Comparison of ENCODE assay signal across 9 cellular contexts in genomic region chr2:226673314-226673723, GRCh38.
DNase-seq lines count a peak whose midpoint lies in the region; ATAC-seq and TF ChIP-seq lines count a peak whose summit lies in the region.
"Had no signal": no experiment of that assay in that cellular context is flagged by ENCODE, and none has a peak within 500 bp of the region (broad histone marks: within the 10 kb centered on the region; RNA-seq: fewer than 3 reads in every experiment).

No MANE protein-coding gene starts in this region.

- in situ Hi-C loops in Caki2 (cut with HindIII; ENCODE audit: low pct_unique_long_range_greater_than_20kb, low sequenced_read_pairs), result no loop called here

- no peaks in the 10 kb centered on the region for H3K9me3 ChIP-seq in colonic mucosa
- H3K9me3 ChIP-seq in neuronal stem cell (replicated peaks in 1 of 2; ENCODE audit: control insufficient read depth in 2 of 2, insufficient read depth in 1 of 2, low read depth in 1 of 2, low read length in 2 of 2), result no peaks in the 10 kb centered on the region

- peak; percentile 74 for DNase-seq in Caki2 (ENCODE audit: low read depth)
- DNase-seq in MV-4-11 (lab: John Stamatoyannopoulos, UW), result peak; percentile 38
- DNase-seq in colonic mucosa, result peak; percentile 75
- DNase-seq in neuronal stem cell (ENCODE audit: low spot score), result no peak
- DNase-seq in NCI-H1417 (lab: John Stamatoyannopoulos, UW), result no peak
- DNase-seq in NCI-H2227 (lab: John Stamatoyannopoulos, UW; ENCODE audit: unreplicated experiment), result no peak
- DNase-seq in stimulated activated CD4-positive, alpha-beta T cell treated with anti-CD3 and anti-CD28 coated beads, Interleukin-4, amount 100 ng/mL, for 4 hours, result no peak

- H2BK12ac ChIP-seq in neuronal stem cell (ENCODE audit: low read length), result no peak overlapping the region

- no peak overlapping the region for H2AK5ac ChIP-seq in neuronal stem cell (ENCODE audit: low read depth, low read length)

- H3K79me1 ChIP-seq in neuronal stem cell (ENCODE audit: low read depth, low read length), result no peaks in the 10 kb centered on the region

- no peak for ATAC-seq in HG03196 (IDR thresholded peaks at IDR 0.05; ENCODE audit: unreplicated experiment)

- H3K36me3 ChIP-seq in colonic mucosa (no peaks in the 10 kb centered on the region), neuronal stem cell (replicated peaks in 1 of 2; ENCODE audit: control insufficient read depth in 2 of 2, insufficient read depth in 2 of 2, low read length in 2 of 2) (no peaks in the 10 kb centered on the region)
- H3K36me3 ChIP-seq: neural progenitor cell had no signal

- no peak overlapping the region for H3K27ac ChIP-seq in colonic mucosa
- H3K27ac ChIP-seq in neuronal stem cell (replicated peaks; ENCODE audit: low read length), result no peak overlapping the region
- H3K27ac ChIP-seq: neural progenitor cell had no signal

- intact Hi-C loops in colonic mucosa (cut with DNase I), result no loop called here

- no peak overlapping the region for H4K8ac ChIP-seq in neuronal stem cell (ENCODE audit: low read depth, low read length)

- no peaks in the 10 kb centered on the region for H3K27me3 ChIP-seq in colonic mucosa
- no peaks in the 10 kb centered on the region for H3K27me3 ChIP-seq in neuronal stem cell (ENCODE audit: control insufficient read depth in 3 of 3, insufficient read depth in 3 of 3, low read depth in 1 of 3, low read length in 3 of 3)
- H3K27me3 ChIP-seq: neural progenitor cell had no signal

- H2AFZ ChIP-seq in neuronal stem cell (ENCODE audit: low read length), result peak overlapping the region; percentile 23
- H2AFZ ChIP-seq: neural progenitor cell had no signal

- H3K4me2 ChIP-seq in neuronal stem cell (ENCODE audit: insufficient read depth, low read length, poor library complexity, severe bottlenecking), result no peak overlapping the region
- H3K4me2 ChIP-seq: neural progenitor cell had no signal

- H3K4me3 ChIP-seq in colonic mucosa (no peak overlapping the region), neuronal stem cell (ENCODE audit: low read length in 2 of 2) (no peak overlapping the region)
- H3K4me3 ChIP-seq: neural progenitor cell had no signal

- no peak overlapping the region for H2BK120ac ChIP-seq in neuronal stem cell (ENCODE audit: low read depth, low read length)

- TF ChIP-seq CTCF in colonic mucosa (IDR thresholded peaks at IDR 0.05), result no peak

- H3K14ac ChIP-seq in neuronal stem cell (ENCODE audit: low read length), result no peak overlapping the region

- H3K23ac ChIP-seq in neuronal stem cell (ENCODE audit: low read depth, low read length, poor library complexity), result no peak overlapping the region

- H3K18ac ChIP-seq in neuronal stem cell (ENCODE audit: low read length), result no peak overlapping the region

- H2BK5ac ChIP-seq in neuronal stem cell (ENCODE audit: low read length), result no peak overlapping the region

- H4K91ac ChIP-seq in neuronal stem cell (ENCODE audit: low read depth, low read length, poor library complexity), result no peak overlapping the region

- no CpG with 5 or more reads among the region's 4 CpGs for WGBS in neuronal stem cell (ENCODE audit: extremely low coverage in 2 of 2, insufficient read length in 2 of 2, insufficient replicate concordance in 1 of 2), 2 donors

- no peak overlapping the region for H2BK15ac ChIP-seq in neuronal stem cell (ENCODE audit: low read length)

- H3K4ac ChIP-seq in neuronal stem cell (ENCODE audit: low read length), result no peak overlapping the region

- H3K4me1 ChIP-seq in colonic mucosa, result no peaks in the 10 kb centered on the region
- peaks cover 6 to 11% of the 10 kb centered on the region in 2 donors for H3K4me1 ChIP-seq in neuronal stem cell (ENCODE audit: control insufficient read depth in 2 of 2, insufficient read depth in 1 of 2, low read depth in 1 of 2, low read length in 2 of 2)

- H3K9ac ChIP-seq in colonic mucosa (ENCODE audit: low read depth in 2 of 2, low read length in 2 of 2) (no peak overlapping the region), neuronal stem cell (ENCODE audit: low read depth, low read length, poor library complexity) (no peak overlapping the region)
- H3K9ac ChIP-seq: neural progenitor cell had no signal

Comparison
In these comparisons a context has a peak if more than half of its experiments do, and no peak if none do; other contexts are left out.
1. DNase-seq: peak in Caki2 (single experiment), MV-4-11 (single experiment) and colonic mucosa (single experiment); none in neuronal stem cell (single experiment), NCI-H1417 (0 of 3), NCI-H2227 (single experiment) and stimulated activated CD4-positive, alpha-beta T cell treated with anti-CD3 and anti-CD28 coated beads, Interleukin-4, amount 100 ng/mL, for 4 hours (0 of 2).